Comparison of ENCODE assay signal across 24 cellular contexts in the genomic region with DNA sequence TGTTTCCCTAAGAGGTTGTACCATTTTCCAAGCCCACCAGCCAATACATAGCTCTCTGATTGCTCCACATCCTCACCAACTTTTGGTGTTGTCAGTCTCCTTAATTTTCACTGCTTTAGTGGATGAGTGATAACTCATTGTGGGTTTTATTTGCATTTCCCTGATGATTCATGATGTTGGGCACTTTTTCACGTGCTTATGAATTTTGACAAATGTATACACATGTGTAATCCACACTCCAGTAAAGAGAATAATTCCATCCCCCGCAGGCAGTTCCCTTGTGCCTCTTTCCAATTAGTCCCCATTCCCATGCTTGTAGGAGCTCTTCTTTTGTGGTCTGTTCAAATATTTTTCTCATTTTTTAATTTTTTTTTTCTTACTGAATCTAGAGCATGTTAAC. TPM values are rescaled to one million over a fixed set of nuclear protein-coding genes. Genes with fewer than 3 reads are reported as not detected.
DNase-seq lines count a peak whose midpoint lies in the region; ATAC-seq lines count a peak whose summit lies in the region.
"Had no signal": no experiment of that assay in that cellular context is flagged by ENCODE, and none has a peak within 500 bp of the region (broad histone marks: within the 10 kb centered on the region; RNA-seq: fewer than 3 reads in every experiment).

No MANE protein-coding gene starts in this region.

- ATAC-seq in HG03432 (IDR thresholded peaks at IDR 0.05; ENCODE audit: unreplicated experiment) = no peak
- ATAC-seq in HG03354 (IDR thresholded peaks at IDR 0.05; ENCODE audit: poor library complexity, severe bottlenecking, unreplicated experiment) = no peak
- ATAC-seq: left colon, T-cell had no signal

- DNase-seq in EL (peak; percentile 80), LHCN-M2 (ENCODE audit: low read depth) (peak; percentile 84), amniotic epithelial cell (ENCODE audit: low read depth) (peak; percentile 15), iris pigment epithelial cell (ENCODE audit: low read depth) (peak; percentile 36), NCI-H2107 treated with DMSO at 0.1 percent for 48 hours (lab: John Stamatoyannopoulos, UW; ENCODE audit: unreplicated experiment) (no peak)
- DNase-seq: activated CD4-positive, alpha-beta T cell treated with anti-CD3 and anti-CD28 coated beads, Interleukin-2, amount 50 U/mL, for 48 hours; activated naive CD4-positive, alpha-beta T cell treated with anti-CD3 and anti-CD28 coated beads, Interleukin-2, amount 50 U/mL, for 16 hours; activated T-cell treated with anti-CD3 and anti-CD28 coated beads, Interleukin-2, amount 50 U/mL, for 1 hour; brain microvascular endothelial cell; Calu3; erythroblast; hypothalamus; left colon; midbrain; NCI-H1930; NCI-H446 treated with DMSO at 0.1 percent for 48 hours; nephron progenitor cell; Right ventricle myocardium superior; small intestine; stimulated activated CD4-positive, alpha-beta T cell treated with anti-CD3 and anti-CD28 coated beads, Interleukin-4, amount 100 ng/mL, for 24 hours; substantia nigra; T-cell had no signal

RNA-seq across cellular contexts. Expression of a gene that starts 52.4 kb away (rescaled TPM):
- total RNA-seq in LHCN-M2 (2014; rRNA removed) = 70.7 and 86.2 TPM in 2 replicates
- polyA plus RNA-seq in LHCN-M2 (2012) = 132 TPM
